ENCODE assay signal across 14 cellular contexts in genomic region chr5:147073098-147073497, GRCh38.
DNase-seq lines count a peak whose midpoint lies in the region; TF ChIP-seq lines count a peak whose summit lies in the region.
"Had no signal": no experiment of that assay in that cellular context is flagged by ENCODE, and none has a peak within 500 bp of the region (broad histone marks: within the 10 kb centered on the region; RNA-seq: fewer than 3 reads in every experiment).

No MANE protein-coding gene starts in this region.

- H2AFZ ChIP-seq in PC-9 = no peak overlapping the region

- no peak overlapping the region for H3K9ac ChIP-seq in iPS-20b (ENCODE audit: low read depth, low read length)
- H3K9ac ChIP-seq: KMS-11 had no signal

- peak; percentile 81 for DNase-seq in NCI-H146 treated with DMSO at 0.1 percent for 48 hours (lab: John Stamatoyannopoulos, UW; ENCODE audit: unreplicated experiment)
- peak; percentile 92 for DNase-seq in NCI-H748 (lab: John Stamatoyannopoulos, UW; ENCODE audit: unreplicated experiment)
- no peak for DNase-seq in activated CD4-positive, alpha-beta T cell treated with anti-CD3 and anti-CD28 coated beads, Interleukin-2, amount 50 U/mL, for 4 hours
- no peak for DNase-seq in PC-9
- DNase-seq in NCI-H1105 treated with DMSO at 0.1 percent for 48 hours (lab: John Stamatoyannopoulos, UW) = no peak
- DNase-seq in foreskin melanocyte = no peak
- DNase-seq: DND-41, GF-D8, GOT3, NCI-H524 had no signal

- peaks cover 11% of the 10 kb centered on the region for H3K4me1 ChIP-seq in iPS-20b (ENCODE audit: insufficient read depth, low read length)
- H3K4me1 ChIP-seq in PC-9 (replicated peaks; ENCODE audit: insufficient read depth) = no peaks in the 10 kb centered on the region
- H3K4me1 ChIP-seq: A549 had no signal

- H3K27me3 ChIP-seq in iPS-20b (ENCODE audit: insufficient read depth, low read length) (no peaks in the 10 kb centered on the region), PC-9 (ENCODE audit: insufficient read depth, low read depth) (no peaks in the 10 kb centered on the region)

- H3K36me3 ChIP-seq in iPS-20b (ENCODE audit: insufficient read depth, low read depth, low read length) (no peaks in the 10 kb centered on the region), PC-9 (ENCODE audit: low read depth) (no peaks in the 10 kb centered on the region)

- TF ChIP-seq CTCF in C4-2B (conservative IDR thresholded peaks at IDR 0.05) = no peak
- no peak for TF ChIP-seq CTCF in PC-9 (conservative IDR thresholded peaks at IDR 0.05)

- no peaks in the 10 kb centered on the region for H3K9me2 ChIP-seq in PC-9 (ENCODE audit: insufficient read depth)

- H3K79me2 ChIP-seq in PC-9 (ENCODE audit: low read depth) = no peaks in the 10 kb centered on the region

- H4K20me1 ChIP-seq in PC-9 (ENCODE audit: insufficient read depth) = no peaks in the 10 kb centered on the region

- H3K9me3 ChIP-seq in iPS-20b (ENCODE audit: insufficient read depth, low read depth, low read length) (no peaks in the 10 kb centered on the region), PC-9 (ENCODE audit: insufficient read depth, low read depth) (no peaks in the 10 kb centered on the region; the same call in 1 of the 2 replicates)
- H3K9me3 ChIP-seq: A549 had no signal

- H3K27ac ChIP-seq in C4-2B (peak overlapping the region; percentile 55; the same call in 1 of the 2 replicates), iPS-20b (ENCODE audit: low read length) (peak overlapping the region; percentile 29), PC-9 (no peak overlapping the region)
- H3K27ac ChIP-seq: A549, KMS-11 had no signal

- POLR2A ChIA-PET in PC-9 (lab: Charles Lee; ENCODE audit: unreplicated experiment) = no interaction called here

- H3K4me3 ChIP-seq in iPS-20b (ENCODE audit: low read length) (peak overlapping the region; percentile 40; the same call in 1 of the 2 replicates), PC-9 (no peak overlapping the region)
- H3K4me3 ChIP-seq: A549 had no signal

- CTCF ChIA-PET in PC-9 (lab: Charles Lee) = no interaction called here

- no peaks in the 10 kb centered on the region for H3F3A ChIP-seq in PC-9 (ENCODE audit: insufficient read depth, low read depth)

- intact Hi-C loops in PC-9 (cut with micrococcal nuclease; ENCODE audit: unreplicated experiment) = no loop called here

- BruUV-seq in PC-9 (replicated peaks; lab: Mats Ljungman, UMichigan) = no TSS peak

- H3K4me2 ChIP-seq in PC-9 = no peak overlapping the region
- H3K4me2 ChIP-seq: A549, KMS-11 had no signal

Comparison
In these comparisons a context has a peak if more than half of its experiments do, and no peak if none do; other contexts are left out.
1. DNase-seq: peak in NCI-H146 treated with DMSO at 0.1 percent for 48 hours (single experiment) and NCI-H748 (single experiment); none in activated CD4-positive, alpha-beta T cell treated with anti-CD3 and anti-CD28 coated beads, Interleukin-2, amount 50 U/mL, for 4 hours (0 of 2), PC-9 (0 of 2), NCI-H1105 treated with DMSO at 0.1 percent for 48 hours (single experiment) and foreskin melanocyte (single experiment).